ENCODE assay signal across 1 cellular context in the genomic region with DNA sequence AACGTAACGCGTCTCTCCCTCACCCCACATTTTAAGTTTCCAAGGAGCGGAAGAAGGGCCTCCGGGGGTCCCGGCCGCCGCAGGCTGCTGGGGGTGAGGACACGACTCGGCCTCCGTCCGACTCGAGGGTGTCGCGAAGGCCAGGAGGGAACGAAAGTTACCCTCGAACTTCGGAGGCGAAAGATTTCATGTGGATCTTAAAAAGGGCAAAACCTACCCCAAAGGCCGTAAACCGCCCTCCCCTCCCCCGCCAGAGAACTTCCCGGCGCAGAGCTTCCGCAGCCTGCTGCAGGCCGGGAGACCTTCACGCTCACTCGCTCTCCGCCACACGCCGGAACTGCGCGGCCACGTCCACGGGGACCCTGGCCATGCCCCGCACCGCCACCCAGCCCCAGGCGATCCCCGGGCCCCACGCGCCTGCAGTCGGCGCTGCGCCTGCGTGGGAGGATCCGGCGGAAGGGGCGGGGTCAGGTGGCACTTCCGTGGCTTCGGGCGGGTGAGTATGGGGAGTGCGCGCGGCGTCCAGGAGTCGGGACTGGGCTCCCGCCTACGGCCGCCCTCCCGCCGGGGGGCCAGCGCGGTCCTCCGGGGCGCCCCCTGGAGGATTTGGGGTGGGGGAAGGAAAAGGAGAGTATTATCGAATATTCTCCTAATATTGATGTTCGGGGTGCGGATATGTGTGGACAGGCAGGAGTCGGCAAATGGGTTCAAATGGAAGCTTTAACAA.
TF ChIP-seq lines count a peak whose summit lies in the region.

A gene (plus strand): TSS at position 474 of the 727 bp plus-strand sequence. CDS start 19,755 bp downstream, outside the sequence.

TF ChIP-seq in K562, 482 proteins besides CTCF, POLR2A, EP300 and RAD21 (continued from another document):
- TF ChIP-seq, protein P1, sequence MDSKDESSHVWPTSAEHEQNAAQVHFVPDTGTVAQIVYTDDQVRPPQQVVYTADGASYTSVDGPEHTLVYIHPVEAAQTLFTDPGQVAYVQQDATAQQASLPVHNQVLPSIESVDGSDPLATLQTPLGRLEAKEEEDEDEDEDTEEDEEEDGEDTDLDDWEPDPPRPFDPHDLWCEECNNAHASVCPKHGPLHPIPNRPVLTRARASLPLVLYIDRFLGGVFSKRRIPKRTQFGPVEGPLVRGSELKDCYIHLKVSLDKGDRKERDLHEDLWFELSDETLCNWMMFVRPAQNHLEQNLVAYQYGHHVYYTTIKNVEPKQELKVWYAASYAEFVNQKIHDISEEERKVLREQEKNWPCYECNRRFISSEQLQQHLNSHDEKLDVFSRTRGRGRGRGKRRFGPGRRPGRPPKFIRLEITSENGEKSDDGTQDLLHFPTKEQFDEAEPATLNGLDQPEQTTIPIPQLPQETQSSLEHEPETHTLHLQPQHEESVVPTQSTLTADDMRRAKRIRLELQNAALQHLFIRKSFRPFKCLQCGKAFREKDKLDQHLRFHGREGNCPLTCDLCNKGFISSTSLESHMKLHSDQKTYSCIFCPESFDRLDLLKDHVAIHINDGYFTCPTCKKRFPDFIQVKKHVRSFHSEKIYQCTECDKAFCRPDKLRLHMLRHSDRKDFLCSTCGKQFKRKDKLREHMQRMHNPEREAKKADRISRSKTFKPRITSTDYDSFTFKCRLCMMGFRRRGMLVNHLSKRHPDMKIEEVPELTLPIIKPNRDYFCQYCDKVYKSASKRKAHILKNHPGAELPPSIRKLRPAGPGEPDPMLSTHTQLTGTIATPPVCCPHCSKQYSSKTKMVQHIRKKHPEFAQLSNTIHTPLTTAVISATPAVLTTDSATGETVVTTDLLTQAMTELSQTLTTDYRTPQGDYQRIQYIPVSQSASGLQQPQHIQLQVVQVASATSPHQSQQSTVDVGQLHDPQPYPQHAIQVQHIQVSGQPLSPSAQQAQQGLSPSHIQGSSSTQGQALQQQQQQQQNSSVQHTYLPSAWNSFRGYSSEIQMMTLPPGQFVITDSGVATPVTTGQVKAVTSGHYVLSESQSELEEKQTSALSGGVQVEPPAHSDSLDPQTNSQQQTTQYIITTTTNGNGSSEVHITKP (IDR thresholded peaks at IDR 0.05; ENCODE audit: partially characterized antibody) = no peak
- no peak for TF ChIP-seq SMAD3 (CRISPR knock-in tag; conservative IDR thresholded peaks at IDR 0.05)
